1 cellular context compared by ENCODE assay signal in genomic region chr1:2030076-2030870, GRCh38.
TF ChIP-seq lines count a peak whose summit lies in the region.

No MANE protein-coding gene starts in this region.

TF ChIP-seq in K562, 482 proteins besides CTCF, POLR2A, EP300 and RAD21:
- TF ChIP-seq ZNF174 (CRISPR knock-in tag; IDR thresholded peaks at IDR 0.05) (no peak), MAX (CRISPR knock-in tag; IDR thresholded peaks at IDR 0.05) (no peak), ZNF282 (CRISPR knock-in tag; IDR thresholded peaks at IDR 0.05) (no peak), CBX1 (IDR thresholded peaks at IDR 0.05; ENCODE audit: low read depth) (no peak), PATZ1 (CRISPR knock-in tag; IDR thresholded peaks at IDR 0.05; ENCODE audit: borderline replicate concordance) (no peak), NCOR1 (IDR thresholded peaks at IDR 0.05) (no peak), UBTF (IDR thresholded peaks at IDR 0.05; ENCODE audit: borderline replicate concordance in 1 of 2, low read depth in 2 of 2, low read length in 2 of 2) (peak; percentile 20 to 27; a peak in 1 of 4 replicates), ZNF212 (CRISPR knock-in tag; IDR thresholded peaks at IDR 0.05) (no peak), HDAC6 (IDR thresholded peaks at IDR 0.05; ENCODE audit: low read depth, low read length) (no peak), HNRNPLL (IDR thresholded peaks at IDR 0.05; ENCODE audit: low read depth, low read length, poor library complexity, severe bottlenecking) (peak; percentile 97), HMG20A (CRISPR knock-in tag; conservative IDR thresholded peaks at IDR 0.05) (no peak), RFX7 (CRISPR knock-in tag; IDR thresholded peaks at IDR 0.05) (no peak), EGR1 (conservative IDR thresholded peaks at IDR 0.05) (peak; percentile 45; the same call in 1 of the 2 replicates), ZNF75A (CRISPR knock-in tag; IDR thresholded peaks at IDR 0.05) (no peak), CREB1 (IDR thresholded peaks at IDR 0.05) (no peak), CREB1 (CRISPR knock-in tag; IDR thresholded peaks at IDR 0.05) (no peak), JUND (IDR thresholded peaks at IDR 0.05; ENCODE audit: borderline replicate concordance, low read depth, low read length) (no peak), JUND (tag; IDR thresholded peaks at IDR 0.05; ENCODE audit: borderline replicate concordance, low read depth, low read length) (no peak), USF2 (CRISPR knock-in tag; IDR thresholded peaks at IDR 0.05) (no peak), ZC3H4 (CRISPR knock-in tag; IDR thresholded peaks at IDR 0.05; ENCODE audit: borderline replicate concordance) (no peak), LARP7 (IDR thresholded peaks at IDR 0.05) (no peak), MBD1 (CRISPR knock-in tag; IDR thresholded peaks at IDR 0.05) (no peak), CSDE1 (IDR thresholded peaks at IDR 0.05) (no peak), RB1 (IDR thresholded peaks at IDR 0.05; ENCODE audit: low read depth) (no peak), RFX1 (IDR thresholded peaks at IDR 0.05) (no peak), GMEB1 (CRISPR knock-in tag; IDR thresholded peaks at IDR 0.05) (no peak), DPF2 (IDR thresholded peaks at IDR 0.05) (no peak)
TF ChIP-seq in K562: peak in this region for 3.
